16 cellular contexts compared by ENCODE assay signal in genomic region chr6:169234634-169235033, GRCh38. TPM values are rescaled to one million over a fixed set of nuclear protein-coding genes. Genes with fewer than 3 reads are reported as not detected.
DNase-seq lines count a peak whose midpoint lies in the region; ATAC-seq, FAIRE-seq and TF ChIP-seq lines count a peak whose summit lies in the region.
"Had no signal": no experiment of that assay in that cellular context is flagged by ENCODE, and none has a peak within 500 bp of the region (broad histone marks: within the 10 kb centered on the region; RNA-seq: fewer than 3 reads in every experiment).

No MANE protein-coding gene starts in this region.

- no peaks in the 10 kb centered on the region for H3K9me3 Mint-ChIP-seq in chondrocyte (ENCODE audit: low read depth)
- no peaks in the 10 kb centered on the region for H3K9me3 Mint-ChIP-seq in osteocyte (ENCODE audit: unreplicated experiment)
- peaks cover 18 to 22% of the 10 kb centered on the region in 2 donors for H3K9me3 Mint-ChIP-seq in stimulated activated naive B cell treated with anti-CD40 and anti-IgM and Interleukin-4, amounts not matched to agents 10 μg/mL and 1 μg/mL and 100 μg/mL, for 72 hours
- H3K9me3 Mint-ChIP-seq: CD8-positive, alpha-beta T cell had no signal

- no peak overlapping the region for H2AFZ ChIP-seq in H1 (ENCODE audit: low read length)
- H2AFZ ChIP-seq: GM23248 had no signal

- H3K9me3 ChIP-seq in H1 (ENCODE audit: insufficient read depth in 2 of 2, low read depth in 1 of 2, low read length in 1 of 2) (no peaks in the 10 kb centered on the region), stomach (peaks cover 0 to 9% (median 4%) of the 10 kb centered on the region in 4 donors)

- H3K23ac ChIP-seq in H1 (ENCODE audit: insufficient read length) = no peak overlapping the region

- no peak overlapping the region for H3K4ac ChIP-seq in H1 (replicated peaks; ENCODE audit: insufficient read length, low read depth, low read length)

- no peak overlapping the region for H3K18ac ChIP-seq in H1 (ENCODE audit: extremely low read depth, low read length)

- H2BK15ac ChIP-seq in H1 (ENCODE audit: low read length) = no peak overlapping the region

- TF ChIP-seq POLR2A in H1 (IDR thresholded peaks at IDR 0.05; ENCODE audit: control extremely low read depth in 1 of 2, low read depth in 2 of 2, low read length in 2 of 2) = no peak
- TF ChIP-seq POLR2A in stomach (IDR thresholded peaks at IDR 0.05) = no peak

- H3K4me3 Mint-ChIP-seq in chondrocyte (ENCODE audit: unreplicated experiment) (no peak overlapping the region), osteocyte (ENCODE audit: unreplicated experiment) (no peak overlapping the region)
- H3K4me3 Mint-ChIP-seq in stimulated activated naive B cell treated with anti-CD40 and anti-IgM and Interleukin-4, amounts not matched to agents 10 μg/mL and 1 μg/mL and 100 μg/mL, for 72 hours = no peak overlapping the region
- H3K4me3 Mint-ChIP-seq: CD14-positive monocyte; CD8-positive, alpha-beta T cell had no signal

- H2BK120ac ChIP-seq in H1 (replicated peaks; ENCODE audit: low read depth, low read length) = no peak overlapping the region

- no peaks in the 10 kb centered on the region for H3K27me3 Mint-ChIP-seq in chondrocyte (ENCODE audit: low read depth)
- H3K27me3 Mint-ChIP-seq in osteocyte (ENCODE audit: unreplicated experiment) = no peaks in the 10 kb centered on the region
- H3K27me3 Mint-ChIP-seq in stimulated activated naive B cell treated with anti-CD40 and anti-IgM and Interleukin-4, amounts not matched to agents 10 μg/mL and 1 μg/mL and 100 μg/mL, for 72 hours = peaks cover 5% of the 10 kb centered on the region in 2 donors

- H2BK20ac ChIP-seq in H1 (ENCODE audit: low read length) = no peak overlapping the region

- H2AK5ac ChIP-seq in H1 (ENCODE audit: low read depth, low read length) = no peak overlapping the region

- H3K27ac Mint-ChIP-seq in chondrocyte (ENCODE audit: unreplicated experiment) (peak overlapping the region; percentile 18), osteocyte (ENCODE audit: unreplicated experiment) (no peak overlapping the region)
- no peak overlapping the region for H3K27ac Mint-ChIP-seq in stimulated activated naive B cell treated with anti-CD40 and anti-IgM and Interleukin-4, amounts not matched to agents 10 μg/mL and 1 μg/mL and 100 μg/mL, for 72 hours
- H3K27ac Mint-ChIP-seq: CD14-positive monocyte; CD8-positive, alpha-beta T cell had no signal

- H3K27ac ChIP-seq in H1 (ENCODE audit: low read depth, low read length) (no peak overlapping the region), stomach (no peak overlapping the region)
- H3K27ac ChIP-seq: GM23248, HL-60 had no signal

- POLR2A ChIA-PET in H1 (lab: Charles Lee; ENCODE audit: partially characterized antibody) = no interaction called here

- no peak for ATAC-seq in stimulated activated naive B cell treated with anti-CD40 and anti-IgM and Interleukin-4, amounts not matched to agents 10 μg/mL and 1 μg/mL and 100 μg/mL, for 72 hours (replicated peaks)
- ATAC-seq: CD8-positive, alpha-beta T cell had no signal

- no peak overlapping the region for H3K56ac ChIP-seq in H1 (replicated peaks; ENCODE audit: insufficient read length, low read depth, low read length)

- intact Hi-C loops in stomach (cut with DNase I; ENCODE audit: low total_unique reads) = no loop called here

- 91% methylated on average over 15 of the region's 18 CpGs; no CpG with 5 or more reads in 1 of the 2 experiments for WGBS in H1 (ENCODE audit: extremely low coverage in 1 of 2, insufficient coverage in 1 of 2, insufficient read length in 1 of 2, insufficient replicate concordance in 2 of 2, low coverage in 1 of 2, low lambda C conversion rate in 2 of 2, missing lambda C conversion rate in 1 of 2), 2 experiments
- 87 to 97% (median 94%) methylated on average over 18 of the region's 18 CpGs for WGBS in stomach, 5 donors

- H4K5ac ChIP-seq in H1 (ENCODE audit: insufficient read length, low read depth, low read length) = no peak overlapping the region

- H3K36me3 ChIP-seq in H1 (ENCODE audit: control insufficient read depth in 2 of 4, insufficient read depth in 4 of 4, low read length in 3 of 4) (peaks cover 0 to 20% (median under 1%) of the 10 kb centered on the region in 4 experiments; a peak in 3 of 8 replicates), stomach (peaks cover 0 to 25% (median 3%) of the 10 kb centered on the region in 4 donors)

- no peaks in the 10 kb centered on the region for H3K27me3 ChIP-seq in H1 (replicated peaks in 1 of 4; ENCODE audit: control insufficient read depth in 3 of 4, extremely low read depth in 1 of 4, insufficient read depth in 3 of 4, low read length in 3 of 4)
- H3K27me3 ChIP-seq in stomach = peaks cover 0 to 3% (median 0%) of the 10 kb centered on the region in 3 donors

- H3K79me1 ChIP-seq in H1 (ENCODE audit: low read depth, low read length) = no peaks in the 10 kb centered on the region

- H3K36me3 Mint-ChIP-seq in chondrocyte (ENCODE audit: low read depth) (peaks cover 74% of the 10 kb centered on the region), osteocyte (ENCODE audit: unreplicated experiment) (peaks cover 70% of the 10 kb centered on the region)
- peaks cover 4 to 5% of the 10 kb centered on the region in 2 donors for H3K36me3 Mint-ChIP-seq in stimulated activated naive B cell treated with anti-CD40 and anti-IgM and Interleukin-4, amounts not matched to agents 10 μg/mL and 1 μg/mL and 100 μg/mL, for 72 hours
- H3K36me3 Mint-ChIP-seq: CD14-positive monocyte; CD8-positive, alpha-beta T cell had no signal

- no peak for TF ChIP-seq RAD21 in H1 (IDR thresholded peaks at IDR 0.05 in 1 of 2, conservative IDR thresholded peaks at IDR 0.05 in 1 of 2; ENCODE audit: low read depth in 2 of 2, low read length in 2 of 2)

- H3K4me1 ChIP-seq in H1 (replicated peaks in 1 of 4; ENCODE audit: control insufficient read depth in 3 of 4, insufficient read depth in 4 of 4, low read length in 3 of 4) (no peaks in the 10 kb centered on the region; a peak in 1 of 7 replicates), stomach (no peaks in the 10 kb centered on the region)

- no peak for TF ChIP-seq EP300 in H1 (IDR thresholded peaks at IDR 0.05; ENCODE audit: borderline replicate concordance in 1 of 2, low read depth in 2 of 2, low read length in 2 of 2)
- TF ChIP-seq EP300 in stomach (IDR thresholded peaks at IDR 0.05) = no peak

- no peak overlapping the region for H3K4me2 ChIP-seq in H1 (ENCODE audit: insufficient read depth in 1 of 2, low read depth in 2 of 2, low read length in 2 of 2)

- H2BK12ac ChIP-seq in H1 (ENCODE audit: low read depth, low read length) = no peak overlapping the region

- no peak overlapping the region for H4K8ac ChIP-seq in H1 (ENCODE audit: extremely low read depth, insufficient read depth, low read length)

- peak overlapping the region; percentile 15 for H4K91ac ChIP-seq in H1 (replicated peaks; ENCODE audit: insufficient read length, low read length)

- H3K79me2 ChIP-seq in H1 (ENCODE audit: control insufficient read depth in 1 of 2, insufficient read depth in 2 of 2, low read length in 2 of 2) = no peaks in the 10 kb centered on the region

- H3K23me2 ChIP-seq in H1 (ENCODE audit: low read depth, low read length) = peaks cover 21% of the 10 kb centered on the region; the same call in 1 of the 2 replicates

- TF ChIP-seq CTCF in chondrocyte (IDR thresholded peaks at IDR 0.05) (no peak), H1 (IDR thresholded peaks at IDR 0.05; ENCODE audit: control extremely low read depth in 1 of 3, insufficient read depth in 1 of 3, low read depth in 1 of 3, low read length in 3 of 3) (no peak), osteocyte (IDR thresholded peaks at IDR 0.05) (no peak), stomach (IDR thresholded peaks at IDR 0.05) (no peak)

- DNase-seq in chondrocyte (ENCODE audit: low spot score) = peak; percentile 92
- no peak for DNase-seq in H1 (ENCODE audit: low read depth in 1 of 2, low spot score in 2 of 2)
- peak; percentile 84 for DNase-seq in osteocyte (ENCODE audit: extremely low spot score, unreplicated experiment)
- peak; percentile 7 for DNase-seq in stomach
- DNase-seq in stimulated activated naive B cell treated with anti-CD40 and anti-IgM and Interleukin-4, amounts not matched to agents 10 μg/mL and 1 μg/mL and 100 μg/mL, for 72 hours = no peak
- no peak for DNase-seq in medulla oblongata (ENCODE audit: extremely low spot score)
- no peak for DNase-seq in activated CD4-positive, CD25-positive, alpha-beta regulatory T cell treated with anti-CD3 and anti-CD28 coated beads, Interleukin-2, amount 50 U/mL, for 72 hours
- DNase-seq: CD8-positive, alpha-beta T cell; COR-L47; DND-41; GDM1; GM23248; H7 had no signal

- H4K20me1 ChIP-seq in H1 (replicated peaks in 1 of 2; ENCODE audit: control insufficient read depth in 1 of 2, insufficient read depth in 2 of 2, low read length in 2 of 2) = peaks cover 0 to 5% of the 10 kb centered on the region in 2 experiments

- H2BK5ac ChIP-seq in H1 (ENCODE audit: low read depth, low read length) = no peak overlapping the region

- no peak overlapping the region for H3K9ac ChIP-seq in H1 (replicated peaks in 1 of 4; ENCODE audit: extremely low read depth in 1 of 4, low read depth in 3 of 4, low read length in 3 of 4)
- H3K9ac ChIP-seq: GM23248 had no signal

- no peak overlapping the region for H3K14ac ChIP-seq in H1 (ENCODE audit: insufficient read length)

- no peak for FAIRE-seq in H1 (lab: Jason Lieb, UNC)
- FAIRE-seq: GM12892 had no signal

- CTCF ChIA-PET in H1 (lab: Charles Lee; ENCODE audit: partially characterized antibody) = interaction anchor here (0.8 kb wide), 1 partner anchor 268 kb away, joined by 3 read pairs; no protein-coding TSS in a partner anchor

- H3K4me3 ChIP-seq in H1 (ENCODE audit: extremely low read depth in 1 of 4, insufficient read depth in 2 of 4, low read depth in 3 of 4, low read length in 4 of 4) (no peak overlapping the region), stomach (no peak overlapping the region)
- H3K4me3 ChIP-seq: GM23248 had no signal

- H3K4me1 Mint-ChIP-seq in chondrocyte (ENCODE audit: low read depth) (peaks cover 16% of the 10 kb centered on the region), osteocyte (ENCODE audit: unreplicated experiment) (no peaks in the 10 kb centered on the region)
- no peaks in the 10 kb centered on the region for H3K4me1 Mint-ChIP-seq in stimulated activated naive B cell treated with anti-CD40 and anti-IgM and Interleukin-4, amounts not matched to agents 10 μg/mL and 1 μg/mL and 100 μg/mL, for 72 hours
- H3K4me1 Mint-ChIP-seq: CD14-positive monocyte had no signal

RNA-seq across cellular contexts. Expression of gene THBS2, which starts 19.0 kb away (rescaled TPM):
- total RNA-seq in chondrocyte (1,244 to 1,906 TPM (median 1,285 TPM) in 3 replicates), osteocyte (650 and 687 TPM in 2 replicates), stomach (10 to 100 TPM in 2 of 5 donors, 1 to 10 TPM in 2, under 1 TPM in 1; under 0.01 to 56.0 (median 7.7) TPM)
- total RNA-seq in H1 (2021; fragmentation: NEBNext Ultra II Directional; extraction: Animal tissue kit (Norgen Biotek cat#: 25700)) = 22.5 and 23.3 TPM in 2 replicates
- polyA plus RNA-seq in H1 (2011; rRNA removed) (11.0 and 14.5 TPM in 2 replicates), stomach (under 1 TPM; 0.31 to 0.87 (median 0.70) TPM)
- 13.2 TPM for polyA plus RNA-seq in H1 (2011; cell fraction: cytosol; rRNA removed)
- polyA plus RNA-seq in H1 (2011; cell fraction: nucleus; rRNA removed) = 33.1 TPM
- 9.6 to 12.8 TPM (median 11.3 TPM) in 4 replicates for polyA plus RNA-seq in H1 (2012, experiment 1 of 2)
- polyA plus RNA-seq in H1 (2012, experiment 2 of 2) = 3.1 TPM
- 21.3 TPM for polyA plus RNA-seq in H1 (2013, experiment 1 of 2)
- 17.4 TPM for polyA plus RNA-seq in H1 (2013, experiment 2 of 2)
- polyA minus RNA-seq in H1 (2011; rRNA and poly(A)+ RNA removed) = 23.9 and 27.8 TPM in 2 replicates
- polyA minus RNA-seq in H1 (2011; cell fraction: cytosol; rRNA and poly(A)+ RNA removed) = 17.0 TPM
- polyA minus RNA-seq in H1 (2011; cell fraction: nucleus; rRNA and poly(A)+ RNA removed) = 19.3 TPM
- total RNA-seq: CD8-positive, alpha-beta T cell had no signal

Comparison
In these comparisons a context has a peak if more than half of its experiments do, and no peak if none do; other contexts are left out.
1. DNase-seq: peak in chondrocyte (single experiment), osteocyte (single experiment) and stomach (single experiment); none in H1 (0 of 2), stimulated activated naive B cell treated with anti-CD40 and anti-IgM and Interleukin-4, amounts not matched to agents 10 μg/mL and 1 μg/mL and 100 μg/mL, for 72 hours (single experiment), medulla oblongata (single experiment) and activated CD4-positive, CD25-positive, alpha-beta regulatory T cell treated with anti-CD3 and anti-CD28 coated beads, Interleukin-2, amount 50 U/mL, for 72 hours (single experiment).
2. RNA of gene THBS2, which starts 19.0 kb away (total RNA-seq): 1,244 to 1,906 TPM in chondrocyte and 650 to 687 TPM in osteocyte; 22.5 to 23.3 TPM in H1 and under 0.01 to 56.0 TPM in stomach; every median in the first group is over 10 times any median in the second.